Comparison of ENCODE assay signal across 18 cellular contexts in genomic region chr3:141618103-141618502, GRCh38.
"Had no signal": no experiment of that assay in that cellular context is flagged by ENCODE, and none has a peak within 500 bp of the region (broad histone marks: within the 10 kb centered on the region; RNA-seq: fewer than 3 reads in every experiment).

No MANE protein-coding gene starts in this region.

- H3K27ac ChIP-seq: breast epithelium, esophagus muscularis mucosa, foreskin keratinocyte, heart left ventricle, left ventricle myocardium inferior, neutrophil, right lobe of liver, stomach, thyroid gland had no signal

- DNase-seq: activated CD4-positive, alpha-beta T cell treated with anti-CD3 and anti-CD28 coated beads for 4 hours; activated CD4-positive, alpha-beta T cell treated with anti-CD3 and anti-CD28 coated beads, Interleukin-2, amount 50 U/mL, for 4 hours; activated CD8-positive, alpha-beta memory T cell treated with anti-CD3 and anti-CD28 coated beads for 24 hours; activated effector memory CD4-positive, alpha-beta T cell treated with anti-CD3 and anti-CD28 coated beads, Interleukin-2, amount 50 U/mL, for 16 hours; activated naive CD4-positive, alpha-beta T cell treated with anti-CD3 and anti-CD28 coated beads for 36 hours; central memory CD4-positive, alpha-beta T cell; foreskin keratinocyte; heart left ventricle; left ventricle myocardium inferior; right lobe of liver; stimulated activated CD4-positive, alpha-beta T cell treated with anti-CD3 and anti-CD28 coated beads, Interleukin-4, amount 100 ng/mL, for 1 hour; stomach; thyroid gland had no signal

- ATAC-seq: foreskin keratinocyte, heart left ventricle, right lobe of liver had no signal

- H3K4me1 Mint-ChIP-seq: nephron had no signal

- H3K4me3 ChIP-seq: breast epithelium, esophagus muscularis mucosa, heart left ventricle, left ventricle myocardium inferior, right lobe of liver, stomach, thyroid gland had no signal

- H3K27ac Mint-ChIP-seq: activated naive CD4-positive, alpha-beta T cell treated with anti-CD3 and anti-CD28 coated beads for 36 hours; activated T-helper 1 cell treated with anti-CD3 and anti-CD28 coated beads, Interleukin-12 subunit alpha, Interleukin-12 subunit beta, Interleukin-2, Interleukin-4 antibody, amounts not matched to agents 30 ng/mL and 10 ng/mL and 1 ng/mL, durations not matched to agents 14 hours and 24 hours and 36 hours; nephron had no signal

- H3K9me3 ChIP-seq: breast epithelium, esophagus muscularis mucosa, heart left ventricle, left ventricle myocardium inferior, neutrophil, right lobe of liver, stomach, thyroid gland had no signal

- H3K4me3 Mint-ChIP-seq: activated naive CD4-positive, alpha-beta T cell treated with anti-CD3 and anti-CD28 coated beads for 36 hours; activated T-helper 1 cell treated with anti-CD3 and anti-CD28 coated beads, Interleukin-12 subunit alpha, Interleukin-12 subunit beta, Interleukin-2, Interleukin-4 antibody, amounts not matched to agents 30 ng/mL and 10 ng/mL and 1 ng/mL, durations not matched to agents 14 hours and 24 hours and 36 hours; nephron had no signal

- H3K9me3 Mint-ChIP-seq: activated naive CD4-positive, alpha-beta T cell treated with anti-CD3 and anti-CD28 coated beads for 36 hours; activated T-helper 1 cell treated with anti-CD3 and anti-CD28 coated beads, Interleukin-12 subunit alpha, Interleukin-12 subunit beta, Interleukin-2, Interleukin-4 antibody, amounts not matched to agents 30 ng/mL and 10 ng/mL and 1 ng/mL, durations not matched to agents 14 hours and 24 hours and 36 hours had no signal

- H3K4me1 ChIP-seq: breast epithelium, foreskin keratinocyte, heart left ventricle, left ventricle myocardium inferior, right lobe of liver, stomach, thyroid gland had no signal

- H3K27me3 ChIP-seq: breast epithelium, esophagus muscularis mucosa, foreskin keratinocyte, heart left ventricle, neutrophil, right lobe of liver, stomach, thyroid gland had no signal

- H3K36me3 ChIP-seq: breast epithelium, left ventricle myocardium inferior, right lobe of liver, thyroid gland had no signal
